21 cellular contexts compared by ENCODE assay signal in genomic region chr3:156655819-156656566, GRCh38. TPM values are rescaled to one million over a fixed set of nuclear protein-coding genes. Genes with fewer than 3 reads are reported as not detected.
DNase-seq lines count a peak whose midpoint lies in the region; ATAC-seq and TF ChIP-seq lines count a peak whose summit lies in the region.
"Had no signal": no experiment of that assay in that cellular context is flagged by ENCODE, and none has a peak within 500 bp of the region (broad histone marks: within the 10 kb centered on the region; RNA-seq: fewer than 3 reads in every experiment).

No MANE protein-coding gene starts in this region.

- ATAC-seq in GM18909 (IDR thresholded peaks at IDR 0.05; ENCODE audit: poor library complexity, unreplicated experiment) (peak; percentile 56), HG02610 (IDR thresholded peaks at IDR 0.05; ENCODE audit: unreplicated experiment) (peak; percentile 58), HG03432 (IDR thresholded peaks at IDR 0.05; ENCODE audit: unreplicated experiment) (peak; percentile 55), upper lobe of right lung (peak; percentile 30)
- ATAC-seq in activated CD8-positive, alpha-beta T cell treated with anti-CD3 and anti-CD28 coated beads for 36 hours: no peak
- ATAC-seq: T-helper 17 cell had no signal

- H3K27me3 Mint-ChIP-seq in activated CD8-positive, alpha-beta T cell treated with anti-CD3 and anti-CD28 coated beads for 36 hours: no peaks in the 10 kb centered on the region
- H3K27me3 Mint-ChIP-seq: activated B cell treated with CpG ODN at 0.5 μM for 24 hours, naive B cell, T-helper 17 cell had no signal

- no peaks in the 10 kb centered on the region for H3K4me1 Mint-ChIP-seq in activated CD8-positive, alpha-beta T cell treated with anti-CD3 and anti-CD28 coated beads for 36 hours (ENCODE audit: low read depth)
- H3K4me1 Mint-ChIP-seq: T-helper 17 cell had no signal

- POLR2A ChIA-PET in activated CD8-positive, alpha-beta T cell treated with anti-CD3 and anti-CD28 coated beads for 36 hours (lab: Charles Lee): no interaction called here

- intact Hi-C loops in upper lobe of right lung (cut with DNase I): no loop called here
- intact Hi-C loops in activated CD8-positive, alpha-beta T cell treated with anti-CD3 and anti-CD28 coated beads for 36 hours (cut with micrococcal nuclease): no loop called here

- H3K9me3 Mint-ChIP-seq in activated CD8-positive, alpha-beta T cell treated with anti-CD3 and anti-CD28 coated beads for 36 hours: no peaks in the 10 kb centered on the region
- H3K9me3 Mint-ChIP-seq: activated B cell treated with CpG ODN at 0.5 μM for 24 hours, immature natural killer cell, naive B cell had no signal

- H3K27ac ChIP-seq in upper lobe of right lung: no peak overlapping the region
- H3K27ac ChIP-seq: parathyroid adenoma, testis had no signal

- H3K4me3 Mint-ChIP-seq in activated CD8-positive, alpha-beta T cell treated with anti-CD3 and anti-CD28 coated beads for 36 hours: no peak overlapping the region
- H3K4me3 Mint-ChIP-seq: activated B cell treated with CpG ODN at 0.5 μM for 24 hours, immature natural killer cell, naive B cell, T-helper 17 cell had no signal

- H3K27ac Mint-ChIP-seq in activated CD8-positive, alpha-beta T cell treated with anti-CD3 and anti-CD28 coated beads for 36 hours: no peak overlapping the region
- H3K27ac Mint-ChIP-seq: activated B cell treated with CpG ODN at 0.5 μM for 24 hours, immature natural killer cell, T-helper 17 cell had no signal

- H3K36me3 ChIP-seq in upper lobe of right lung: no peaks in the 10 kb centered on the region

- no peaks in the 10 kb centered on the region for H3K4me1 ChIP-seq in upper lobe of right lung
- H3K4me1 ChIP-seq: parathyroid adenoma, testis had no signal

- TF ChIP-seq CTCF in upper lobe of right lung (IDR thresholded peaks at IDR 0.05): no peak
- TF ChIP-seq CTCF in activated CD8-positive, alpha-beta T cell treated with anti-CD3 and anti-CD28 coated beads for 36 hours (IDR thresholded peaks at IDR 0.05): no peak

- in situ Hi-C loops in KBM-7 (cut with MboI; ENCODE audit: low pct_unique_long_range_greater_than_20kb, low sequenced_read_pairs): loop anchor here (25.0 kb wide), 1 partner anchor 519 kb away; no protein-coding TSS in a partner anchor

- H3K9me3 ChIP-seq in upper lobe of right lung: no peaks in the 10 kb centered on the region
- H3K9me3 ChIP-seq: testis had no signal

- CTCF ChIA-PET in activated CD8-positive, alpha-beta T cell treated with anti-CD3 and anti-CD28 coated beads for 36 hours (lab: Charles Lee): no interaction called here

- no peak overlapping the region for H3K4me3 ChIP-seq in upper lobe of right lung
- H3K4me3 ChIP-seq: testis had no signal

- H3K27me3 ChIP-seq in upper lobe of right lung: no peaks in the 10 kb centered on the region
- H3K27me3 ChIP-seq: testis had no signal

- H3K36me3 Mint-ChIP-seq in activated CD8-positive, alpha-beta T cell treated with anti-CD3 and anti-CD28 coated beads for 36 hours (ENCODE audit: low read depth): no peaks in the 10 kb centered on the region
- H3K36me3 Mint-ChIP-seq: immature natural killer cell, naive B cell had no signal

- DNase-seq in upper lobe of right lung (no peak), NCI-H2196 (lab: John Stamatoyannopoulos, UW; ENCODE audit: unreplicated experiment) (no peak), KBM-7 (no peak)
- DNase-seq in activated CD8-positive, alpha-beta T cell treated with anti-CD3 and anti-CD28 coated beads for 36 hours: no peak
- DNase-seq: activated B cell treated with CpG ODN at 0.5 μM for 24 hours; COR-L47; effector CD8-positive, alpha-beta T cell; EL; glutamatergic neuron; immature natural killer cell; naive B cell; NCI-H187 treated with DMSO at 0.1 percent for 48 hours; NCI-H510A treated with DMSO at 0.1 percent for 48 hours; SHP77 treated with DMSO at 0.1 percent for 48 hours; small intestine; T-helper 17 cell; testis had no signal

RNA-seq across cellular contexts. Expression of gene TIPARP, which starts 18.4 kb away (rescaled TPM):
- total RNA-seq in upper lobe of right lung: 56.9 TPM
- 10 to 100 TPM; 28.0 to 30.0 TPM for total RNA-seq in activated CD8-positive, alpha-beta T cell treated with anti-CD3 and anti-CD28 coated beads for 36 hours
